In genomic region chr1:179104851-179105250, GRCh38 we compare ENCODE assay signal across 16 cellular contexts.
"Had no signal": no experiment of that assay in that cellular context is flagged by ENCODE, and none has a peak within 500 bp of the region (broad histone marks: within the 10 kb centered on the region; RNA-seq: fewer than 3 reads in every experiment).

No MANE protein-coding gene starts in this region.

- H3K9me3 ChIP-seq: SJSA1 had no signal

- DNase-seq: KBM-7, NCI-H1092, NCI-H1417 treated with DMSO at 0.1 percent for 48 hours, NCI-H1694 treated with DMSO at 0.1 percent for 48 hours, NCI-H1930, NCI-H2107, NCI-H2227 treated with DMSO at 0.1 percent for 48 hours, NCI-H446, NCI-H774, Right ventricle myocardium superior, SIG-M5 had no signal

- H3K27me3 ChIP-seq: SJSA1 had no signal

- H3K27ac ChIP-seq: HL-60, SJSA1, SK-N-MC had no signal

- FAIRE-seq: HTR-8/SVneo, RCC 7860 had no signal

- H3K4me3 ChIP-seq: SJSA1, SK-N-MC had no signal
